14 cellular contexts compared by ENCODE assay signal in genomic region chr3:111434941-111435622, GRCh38.
"Had no signal": no experiment of that assay in that cellular context is flagged by ENCODE, and none has a peak within 500 bp of the region (broad histone marks: within the 10 kb centered on the region; RNA-seq: fewer than 3 reads in every experiment).

No MANE protein-coding gene starts in this region.

- DNase-seq: dorsolateral prefrontal cortex; effector CD4-positive, alpha-beta T cell; heart left ventricle; left cardiac atrium; left lung; mesenchymal stem cell; mucosa of descending colon; naive B cell; sigmoid colon; stimulated activated CD4-positive, alpha-beta T cell treated with anti-CD3 and anti-CD28 coated beads, Interleukin-2, amount 100 ng/mL, for 24 hours; stimulated activated CD4-positive, alpha-beta T cell treated with anti-CD3 and anti-CD28 coated beads, Interleukin-4, amount 100 ng/mL, for 24 hours; stimulated activated naive CD4-positive, alpha-beta T cell treated with Interleukin-2 at 50 U/mL for 16 hours; stomach; thyroid gland had no signal
